In genomic region chr19:10388957-10389356, GRCh38 we compare ENCODE assay signal across 8 cellular contexts. TPM values are rescaled to one million over a fixed set of nuclear protein-coding genes. Genes with fewer than 3 reads are reported as not detected.
A peak's percentile ranks its signal among the peaks of the same experiment; 100 is the strongest.
DNase-seq lines count a peak whose midpoint lies in the region; ATAC-seq lines count a peak whose summit lies in the region.

No MANE protein-coding gene starts in this region.

- H3K9me3 ChIP-seq in GM23248 (ENCODE audit: low read depth): no peaks in the 10 kb centered on the region

- H3K27me3 Mint-ChIP-seq in central memory CD8-positive, alpha-beta T cell: no peaks in the 10 kb centered on the region

- peaks cover 6% of the 10 kb centered on the region; the same call in 1 of the 2 replicates for H3K36me3 ChIP-seq in GM23248 (ENCODE audit: low read depth)

- intact Hi-C loops in left colon (cut with DNase I, micrococcal nuclease): loop anchor here (2.0 to 5.0 kb wide), 2 partner anchors 120 to 122 kb away; no protein-coding TSS in a partner anchor

- no peaks in the 10 kb centered on the region for H3K4me1 ChIP-seq in GM23248 (ENCODE audit: insufficient read depth)

- H3K4me3 Mint-ChIP-seq in central memory CD8-positive, alpha-beta T cell: no peak overlapping the region

- H3K9ac ChIP-seq in GM23248: no peak overlapping the region

- H4K20me1 ChIP-seq in GM23248 (ENCODE audit: insufficient read depth): no peaks in the 10 kb centered on the region

- ATAC-seq in activated CD4-positive, CD25-positive, alpha-beta regulatory T cell treated with anti-CD3 and anti-CD28 coated beads, Interleukin-2, amount 50 U/mL, for 24 hours: peak; percentile 48 to 59
- ATAC-seq in central memory CD8-positive, alpha-beta T cell (replicated peaks; ENCODE audit: extremely low read depth, poor library complexity, severe bottlenecking): peak; percentile 52
- ATAC-seq in left colon (peak; percentile 77), HG03469 (IDR thresholded peaks at IDR 0.05; ENCODE audit: unreplicated experiment) (no peak)

- peaks cover 6% of the 10 kb centered on the region for H3K4me1 Mint-ChIP-seq in central memory CD8-positive, alpha-beta T cell

- WGBS in GM23248 (ENCODE audit: low coverage in 1 of 2, low lambda C conversion rate in 2 of 2, missing lambda C conversion rate in 2 of 2), 2 experiments: 0 to 2% methylated on average over 3 of the region's 3 CpGs

- no peaks in the 10 kb centered on the region for H3K9me3 Mint-ChIP-seq in central memory CD8-positive, alpha-beta T cell

- no peak overlapping the region for H3K27ac Mint-ChIP-seq in central memory CD8-positive, alpha-beta T cell (ENCODE audit: low read depth)

- H3K27ac ChIP-seq in GM23248: no peak overlapping the region

- H3K79me2 ChIP-seq in GM23248 (ENCODE audit: insufficient read depth): no peaks in the 10 kb centered on the region

- peak; percentile 72 for DNase-seq in ACHN
- peak; percentile 73 for DNase-seq in GM23248
- DNase-seq in NCI-H446 (lab: John Stamatoyannopoulos, UW): peak; percentile 43 to 87
- peak; percentile 66 to 81 for DNase-seq in central memory CD8-positive, alpha-beta T cell (ENCODE audit: low spot score in 2 of 2)
- DNase-seq in left colon: peak; percentile 73 to 96
- DNase-seq in stimulated activated CD4-positive, alpha-beta T cell treated with anti-CD3 and anti-CD28 coated beads, Interleukin-4, amount 100 ng/mL, for 4 hours: peak; percentile 68 to 84

- peaks cover 29% of the 10 kb centered on the region for H3K36me3 Mint-ChIP-seq in central memory CD8-positive, alpha-beta T cell (ENCODE audit: insufficient read depth)

- no peak overlapping the region for H3K4me2 ChIP-seq in GM23248 (ENCODE audit: unreplicated experiment)

- in situ Hi-C loops in ACHN (cut with HindIII; ENCODE audit: low pct_ligation_motif_present, low pct_unique_long_range_greater_than_20kb, low sequenced_read_pairs) (no loop called here), GM23248 (cut with MboI) (loop anchor here (5.0 to 25.0 kb wide), 2 partner anchors 117 to 452 kb away; partner anchors contain the start of genes ICAM1 and OLFM2)

- no peak overlapping the region for H3K4me3 ChIP-seq in GM23248

- H3F3A ChIP-seq in GM23248 (ENCODE audit: insufficient read depth): 0 out of 2 replicates have a peak, but pooled peaks cover 6% of the 10 kb centered on the region

- H3K27me3 ChIP-seq in GM23248 (replicated peaks; ENCODE audit: insufficient read depth): no peaks in the 10 kb centered on the region

- no peak overlapping the region for H2AFZ ChIP-seq in GM23248

- H3K9me2 ChIP-seq in GM23248 (ENCODE audit: insufficient read depth): no peaks in the 10 kb centered on the region

RNA-seq across cellular contexts. Expression of gene TYK2, which starts 8.6 kb away (rescaled TPM):
- 64.1 and 85.5 TPM in 2 replicates for total RNA-seq in GM23248 (2014; rRNA removed; shearing (Covaris generic))
- 54.3 and 60.4 TPM in 2 replicates for polyA plus RNA-seq in GM23248 (2016; fragmentation: Nextera tagmentation; extraction: Ambion mirVana)
- 100 to 1,000 TPM in 1 of 2 donors, 10 to 100 TPM in 1; 91.1 to 104 TPM for total RNA-seq in left colon

RNA-seq across cellular contexts. Expression of gene CDC37, which starts 14.4 kb away (rescaled TPM):
- 268 and 301 TPM in 2 replicates for total RNA-seq in GM23248 (2014; rRNA removed; shearing (Covaris generic))
- 288 and 291 TPM in 2 replicates for polyA plus RNA-seq in GM23248 (2016; fragmentation: Nextera tagmentation; extraction: Ambion mirVana)
- 100 to 1,000 TPM; 129 to 161 TPM for total RNA-seq in left colon

RNA-seq across cellular contexts. Expression of gene PDE4A, which starts 31.4 kb away (rescaled TPM):
- 2.4 and 4.7 TPM in 2 replicates for total RNA-seq in GM23248 (2014; rRNA removed; shearing (Covaris generic))
- 15.9 and 17.4 TPM in 2 replicates for polyA plus RNA-seq in GM23248 (2016; fragmentation: Nextera tagmentation; extraction: Ambion mirVana)
- 10 to 100 TPM; 13.8 to 14.3 TPM for total RNA-seq in left colon

RNA-seq across cellular contexts. Expression of gene ICAM3, which starts 49.5 kb away (rescaled TPM):
- total RNA-seq in GM23248 (2014; rRNA removed; shearing (Covaris generic)): 3.4 and 8.6 TPM in 2 replicates
- 23.1 and 23.4 TPM in 2 replicates for polyA plus RNA-seq in GM23248 (2016; fragmentation: Nextera tagmentation; extraction: Ambion mirVana)
- 10 to 100 TPM; 29.8 to 30.6 TPM for total RNA-seq in left colon

RNA-seq across cellular contexts. Expression of gene RAVER1, which starts 55.6 kb away (rescaled TPM):
- total RNA-seq in GM23248 (2014; rRNA removed; shearing (Covaris generic)): 23.0 and 27.1 TPM in 2 replicates
- polyA plus RNA-seq in GM23248 (2016; fragmentation: Nextera tagmentation; extraction: Ambion mirVana): 28.7 and 29.2 TPM in 2 replicates
- total RNA-seq in left colon: 10 to 100 TPM; 51.0 to 63.7 TPM
